Comparison of ENCODE assay signal across 1 cellular context in genomic region chr10:98414932-98415709, GRCh38.
A peak's percentile ranks its signal among the peaks of the same experiment; 100 is the strongest.
TF ChIP-seq lines count a peak whose summit lies in the region.

Gene PYROXD2 (minus strand): TSS chr10:98415182. CDS start chr10:98415135, 47 bp downstream.

TF ChIP-seq in liver, 16 proteins besides CTCF, POLR2A, EP300 and RAD21 (continued from another document):
- TF ChIP-seq REST (IDR thresholded peaks at IDR 0.05): peak; percentile 45
TF ChIP-seq in liver: peak in this region for 8.
